Comparison of ENCODE assay signal across 8 cellular contexts in genomic region chr19:18007605-18007938, GRCh38. TPM values are rescaled to one million over a fixed set of nuclear protein-coding genes. Genes with fewer than 3 reads are reported as not detected.
DNase-seq lines count a peak whose midpoint lies in the region; ATAC-seq, FAIRE-seq and TF ChIP-seq lines count a peak whose summit lies in the region.

No MANE protein-coding gene starts in this region.

- POLR2A ChIA-PET in AG04450 (lab: Yijun Ruan, JAX) = interaction anchor here (0.9 kb wide), 1 partner anchor 46 kb away, joined by 3 read pairs; no protein-coding TSS in a partner anchor
- POLR2A ChIA-PET in HEK293 (lab: Yijun Ruan, JAX) = interaction anchor here (0.8 to 1.5 kb wide), 4 partner anchors 16 to 52 kb away, joined by 3 to 5 read pairs (median 4); no protein-coding TSS in a partner anchor

- H3K27me3 Mint-ChIP-seq in activated T-helper 17 cell treated with anti-CD3 and anti-CD28 coated beads, Interleukin-2, amount 50 U/mL, for 72 hours = no peaks in the 10 kb centered on the region

- no peak for DNase-seq in AG04450 (ENCODE audit: low read depth, low spot score)
- no peak for DNase-seq in left ventricle myocardium superior
- DNase-seq in small intestine = no peak
- DNase-seq in RPMI8226 = no peak
- no peak for DNase-seq in erythroblast (lab: John Stamatoyannopoulos, UW)
- DNase-seq in EL = no peak

- TF ChIP-seq CTCF in AG04450 (IDR thresholded peaks at IDR 0.05; ENCODE audit: low read depth, low read length) (no peak), HEK293 (tag by site-specific recombination; IDR thresholded peaks at IDR 0.05) (no peak)

- peaks cover 6% of the 10 kb centered on the region for H3K4me1 Mint-ChIP-seq in activated T-helper 17 cell treated with anti-CD3 and anti-CD28 coated beads, Interleukin-2, amount 50 U/mL, for 72 hours

- H3K9me3 ChIP-seq in AG04450 (ENCODE audit: control insufficient read depth, insufficient read depth, low read length) = peaks cover 2% of the 10 kb centered on the region; the same call in 1 of the 2 replicates
- H3K9me3 ChIP-seq in HEK293 (ENCODE audit: control insufficient read depth, insufficient read depth, low read depth, low read length) = no peaks in the 10 kb centered on the region
- no peaks in the 10 kb centered on the region for H3K9me3 ChIP-seq in small intestine (ENCODE audit: control insufficient read depth, low read depth)

- peak overlapping the region; percentile 83 for H3K4me3 Mint-ChIP-seq in activated T-helper 17 cell treated with anti-CD3 and anti-CD28 coated beads, Interleukin-2, amount 50 U/mL, for 72 hours

- no peaks in the 10 kb centered on the region; the same call in 1 of the 2 replicates for H3K4me1 ChIP-seq in HEK293 (ENCODE audit: control insufficient read depth, insufficient read depth, low read length)
- H3K4me1 ChIP-seq in small intestine (ENCODE audit: control insufficient read depth in 2 of 2, insufficient read depth in 1 of 2, low read depth in 1 of 2, low read length in 1 of 2) = no peaks in the 10 kb centered on the region

- peak overlapping the region; percentile 21 for H3K27ac ChIP-seq in AG04450 (ENCODE audit: low read depth, low read length)
- no peak overlapping the region for H3K27ac ChIP-seq in HEK293 (ENCODE audit: extremely low read depth, low read depth, low read length)
- peak overlapping the region; percentile 45 to 88 for H3K27ac ChIP-seq in small intestine (ENCODE audit: low read depth in 1 of 2, low read length in 1 of 2)

- peak; percentile 56 for ATAC-seq in activated T-helper 17 cell treated with anti-CD3 and anti-CD28 coated beads, Interleukin-2, amount 50 U/mL, for 72 hours (replicated peaks)
- peak; percentile 39 for ATAC-seq in left ventricle myocardium superior

- H3K36me3 ChIP-seq in HEK293 (ENCODE audit: control insufficient read depth in 2 of 2, insufficient read depth in 1 of 2, low read length in 2 of 2) (peaks cover 0 to 5% of the 10 kb centered on the region in 2 experiments; a peak in 2 of 3 replicates), small intestine (ENCODE audit: control insufficient read depth in 2 of 2, insufficient read depth in 2 of 2, low read length in 2 of 2) (peaks cover 0 to 10% of the 10 kb centered on the region in 2 donors)

- FAIRE-seq in small intestine (lab: Jason Lieb, UNC) = no peak

- H3K9me3 Mint-ChIP-seq in activated T-helper 17 cell treated with anti-CD3 and anti-CD28 coated beads, Interleukin-2, amount 50 U/mL, for 72 hours = no peaks in the 10 kb centered on the region

- H3K27me3 ChIP-seq in AG04450 (ENCODE audit: control insufficient read depth, insufficient read depth, low read length) = no peaks in the 10 kb centered on the region
- H3K27me3 ChIP-seq in small intestine (ENCODE audit: control insufficient read depth in 2 of 2, insufficient read depth in 2 of 2, low read length in 2 of 2) = no peaks in the 10 kb centered on the region

- 0 to 6% (median 4%) methylated on average over 11 to 12 of the region's 12 CpGs for WGBS in small intestine, 3 donors

- H3K4me3 ChIP-seq in AG04450 (ENCODE audit: low read depth, low read length) (peak overlapping the region; percentile 58), HEK293 (ENCODE audit: low read depth, low read length) (peak overlapping the region; percentile 38), small intestine (ENCODE audit: low read depth in 1 of 2, low read length in 2 of 2) (peak overlapping the region in 1 of 2 donors; percentile 41)

- H3K36me3 Mint-ChIP-seq in activated T-helper 17 cell treated with anti-CD3 and anti-CD28 coated beads, Interleukin-2, amount 50 U/mL, for 72 hours (ENCODE audit: low read depth) = peaks cover 79% of the 10 kb centered on the region

- CTCF ChIA-PET in AG04450 (lab: Charles Lee) = interaction anchor here (0.5 to 4.0 kb wide), 10 partner anchors 13 to 153 kb away, joined by 3 to 98 read pairs (median 4); partner anchors contain the start of gene PIK3R2
- CTCF ChIA-PET in HEK293 (lab: Yijun Ruan, JAX) = interaction anchor here (0.5 to 6.7 kb wide), 17 partner anchors 10 to 957 kb away, joined by 3 to 101 read pairs (median 3); partner anchors contain the start of gene MPV17L2

- H3K27ac Mint-ChIP-seq in activated T-helper 17 cell treated with anti-CD3 and anti-CD28 coated beads, Interleukin-2, amount 50 U/mL, for 72 hours = peak overlapping the region; percentile 71

- no peak for TF ChIP-seq POLR2A in erythroblast (IDR thresholded peaks at IDR 0.05; ENCODE audit: low read length)

- intact Hi-C loops in left ventricle myocardium superior (cut with micrococcal nuclease) = loop anchor here (2.0 kb wide), 1 partner anchor 49 kb away; no protein-coding TSS in a partner anchor

TF ChIP-seq in HEK293, 187 proteins besides CTCF, POLR2A, EP300 and RAD21:
- no peak for TF ChIP-seq ZNF398 (tag by site-specific recombination; IDR thresholded peaks at IDR 0.05)
- no peak for TF ChIP-seq ZBTB26 (tag by site-specific recombination; optimal IDR thresholded peaks at IDR 0.05)
- TF ChIP-seq ZBTB20 (tag by site-specific recombination; IDR thresholded peaks at IDR 0.05) = peak; percentile 16; the same call in 1 of the 2 replicates
- TF ChIP-seq ZFHX2 (tag by site-specific recombination; conservative IDR thresholded peaks at IDR 0.05) = peak; percentile 26
- no peak for TF ChIP-seq ZNF23 (tag by site-specific recombination; IDR thresholded peaks at IDR 0.05; ENCODE audit: borderline replicate concordance)
- TF ChIP-seq KLF16 (tag by site-specific recombination; IDR thresholded peaks at IDR 0.05) = 0 out of 2 replicates have a peak, but pooled peaks have one; percentile 9
- peak; percentile 81 for TF ChIP-seq ZBTB8A (tag by site-specific recombination; IDR thresholded peaks at IDR 0.05)
- no peak for TF ChIP-seq ZBTB11 (tag by site-specific recombination; conservative IDR thresholded peaks at IDR 0.05; ENCODE audit: low read depth)
- TF ChIP-seq ZXDB (tag by site-specific recombination; IDR thresholded peaks at IDR 0.05) = peak; percentile 23; the same call in 1 of the 2 replicates
- TF ChIP-seq EGR2 (tag by site-specific recombination; IDR thresholded peaks at IDR 0.05; ENCODE audit: low read depth) = peak; percentile 6; the same call in 1 of the 2 replicates

RNA-seq across cellular contexts. Expression of gene ARRDC2, which starts 0.4 kb away (rescaled TPM):
- 2.3 TPM in 2 replicates for polyA plus RNA-seq in AG04450 (2011; rRNA removed)
- polyA minus RNA-seq in AG04450 (2011; rRNA and poly(A)+ RNA removed) = 1.00 and 2.2 TPM in 2 replicates
- 10 to 100 TPM; 32.0 to 98.0 TPM for total RNA-seq in activated T-helper 17 cell treated with anti-CD3 and anti-CD28 coated beads, Interleukin-2, amount 50 U/mL, for 72 hours
- total RNA-seq in left ventricle myocardium superior = 17.9 TPM
- 10 to 100 TPM; 25.8 to 31.5 (median 31.1) TPM for polyA plus RNA-seq in small intestine

RNA-seq across cellular contexts. Expression of gene KCNN1, which starts 40.7 kb away (rescaled TPM):
- polyA plus RNA-seq in AG04450 (2011; rRNA removed) (0.05 and 0.07 TPM in 2 replicates), small intestine (under 1 TPM in 1 of 3 donors, not detected in 2; 0.24 TPM)
- polyA minus RNA-seq in AG04450 (2011; rRNA and poly(A)+ RNA removed) = not detected in 2 replicates
- total RNA-seq in activated T-helper 17 cell treated with anti-CD3 and anti-CD28 coated beads, Interleukin-2, amount 50 U/mL, for 72 hours = under 1 TPM; 0.50 to 0.61 TPM
- not detected for total RNA-seq in left ventricle myocardium superior
